19 cellular contexts compared by ENCODE assay signal in genomic region chr20:14431568-14431967, GRCh38.
"Had no signal": no experiment of that assay in that cellular context is flagged by ENCODE, and none has a peak within 500 bp of the region (broad histone marks: within the 10 kb centered on the region; RNA-seq: fewer than 3 reads in every experiment).

No MANE protein-coding gene starts in this region.

- FAIRE-seq: TTC549 had no signal

- H3K9me3 ChIP-seq: esophagus squamous epithelium, thyroid gland had no signal

- DNase-seq: activated CD4-positive, alpha-beta memory T cell treated with anti-CD3 and anti-CD28 coated beads, Interleukin-2, amount 10 ng/mL, durations not matched to agents 7 days and 5 days; activated CD4-positive, alpha-beta T cell treated with anti-CD3 and anti-CD28 coated beads for 48 hours; activated CD8-positive, alpha-beta memory T cell treated with anti-CD3 and anti-CD28 coated beads, Interleukin-2, amount 10 ng/mL, durations not matched to agents 7 days and 5 days; activated naive CD4-positive, alpha-beta T cell treated with Interleukin-2 at 50 U/mL for 16 hours; activated naive CD8-positive, alpha-beta T cell treated with anti-CD3 and anti-CD28 coated beads, Interleukin-2, amount 10 ng/mL, durations not matched to agents 7 days and 5 days; activated T-cell treated with anti-CD3 and anti-CD28 coated beads, Interleukin-2, amount 50 U/mL, for 1 hour; amygdala; effector memory CD8-positive, alpha-beta T cell; esophagus squamous epithelium; occipital lobe; posterior cingulate gyrus; retina; stimulated activated CD8-positive, alpha-beta memory T cell treated with anti-CD3 and anti-CD28 coated beads, Interleukin-4, amount 100 ng/mL, for 48 hours; stimulated activated naive CD4-positive, alpha-beta T cell treated with Interleukin-2 at 50 U/mL for 16 hours; thyroid gland had no signal

- H3K36me3 ChIP-seq: cardiac muscle cell, esophagus squamous epithelium, thyroid gland had no signal

- H3K27ac ChIP-seq: cardiac muscle cell, esophagus squamous epithelium, thyroid gland had no signal

- ATAC-seq: activated CD8-positive, alpha-beta memory T cell treated with anti-CD3 and anti-CD28 coated beads, Interleukin-2, amount 10 ng/mL, durations not matched to agents 7 days and 5 days; activated T-helper 17 cell treated with anti-CD3 and anti-CD28 coated beads, Interleukin-2, amount 50 U/mL, for 72 hours; effector memory CD8-positive, alpha-beta T cell; WTC11 had no signal

- H3K4me1 ChIP-seq: esophagus squamous epithelium, thyroid gland had no signal

- H3K4me3 ChIP-seq: cardiac muscle cell, esophagus squamous epithelium, thyroid gland had no signal

- H3K27me3 ChIP-seq: cardiac muscle cell, esophagus squamous epithelium, thyroid gland had no signal
